Comparison of ENCODE assay signal across 1 cellular context in the genomic region with DNA sequence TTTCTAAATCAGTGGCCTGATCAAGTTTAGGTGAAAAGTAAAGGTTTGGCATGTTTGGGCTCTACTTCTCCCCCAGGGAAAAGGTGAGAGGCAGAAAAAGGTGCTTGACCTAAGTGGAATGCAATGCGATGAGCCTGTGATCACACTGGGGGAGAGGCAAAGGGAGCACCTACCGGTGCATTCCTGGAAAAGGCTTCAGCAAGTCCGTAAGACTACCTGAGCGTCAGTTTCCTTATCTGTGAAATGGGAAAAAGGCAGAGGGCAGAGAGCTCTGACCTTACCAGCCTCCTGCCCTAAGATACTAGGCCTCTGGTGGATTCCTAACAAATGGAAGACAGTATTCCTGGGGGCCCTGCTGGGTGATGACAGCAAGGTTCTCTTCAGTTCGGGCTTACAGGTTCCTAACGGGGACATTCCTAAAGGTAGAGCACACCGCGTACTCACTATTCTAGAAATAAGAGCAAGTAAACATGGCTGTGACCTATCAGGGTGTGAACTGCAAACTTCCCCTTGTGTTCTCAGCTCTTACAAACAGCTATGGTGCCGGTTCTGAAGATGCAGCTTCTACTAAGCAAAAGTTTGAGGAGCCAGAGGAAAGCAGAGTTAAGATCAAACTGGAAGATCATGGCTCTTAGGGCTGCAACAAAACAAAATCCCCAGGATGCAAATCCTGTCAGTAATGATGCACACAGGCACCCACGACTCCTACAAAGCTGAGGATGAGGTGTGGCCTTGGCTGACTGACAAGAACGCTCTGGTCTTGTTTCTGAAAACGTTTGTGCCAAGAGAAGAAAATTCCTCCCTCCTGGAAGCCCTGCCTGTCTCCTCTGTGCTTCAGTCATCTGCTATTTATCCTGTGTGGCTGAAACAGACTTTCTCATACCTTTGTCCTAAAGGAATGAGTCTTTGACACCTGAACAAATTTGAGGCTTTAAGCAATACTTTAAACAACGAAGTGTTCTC.
TF ChIP-seq lines count a peak whose summit lies in the region.

No MANE protein-coding gene starts in this region.

TF ChIP-seq in HepG2, 621 proteins besides CTCF, POLR2A, EP300 and RAD21 (continued from another document):
- TF ChIP-seq, protein P1, sequence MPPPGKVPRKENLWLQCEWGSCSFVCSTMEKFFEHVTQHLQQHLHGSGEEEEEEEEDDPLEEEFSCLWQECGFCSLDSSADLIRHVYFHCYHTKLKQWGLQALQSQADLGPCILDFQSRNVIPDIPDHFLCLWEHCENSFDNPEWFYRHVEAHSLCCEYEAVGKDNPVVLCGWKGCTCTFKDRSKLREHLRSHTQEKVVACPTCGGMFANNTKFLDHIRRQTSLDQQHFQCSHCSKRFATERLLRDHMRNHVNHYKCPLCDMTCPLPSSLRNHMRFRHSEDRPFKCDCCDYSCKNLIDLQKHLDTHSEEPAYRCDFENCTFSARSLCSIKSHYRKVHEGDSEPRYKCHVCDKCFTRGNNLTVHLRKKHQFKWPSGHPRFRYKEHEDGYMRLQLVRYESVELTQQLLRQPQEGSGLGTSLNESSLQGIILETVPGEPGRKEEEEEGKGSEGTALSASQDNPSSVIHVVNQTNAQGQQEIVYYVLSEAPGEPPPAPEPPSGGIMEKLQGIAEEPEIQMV (CRISPR knock-in tag; IDR thresholded peaks at IDR 0.05; ENCODE audit: low read depth), result 0 out of 2 replicates have a peak, but pooled peaks have one; percentile 33
- no peak for TF ChIP-seq ZFP36L1 (CRISPR knock-in tag; IDR thresholded peaks at IDR 0.05)
